ENCODE assay signal across 8 cellular contexts in the genomic region with DNA sequence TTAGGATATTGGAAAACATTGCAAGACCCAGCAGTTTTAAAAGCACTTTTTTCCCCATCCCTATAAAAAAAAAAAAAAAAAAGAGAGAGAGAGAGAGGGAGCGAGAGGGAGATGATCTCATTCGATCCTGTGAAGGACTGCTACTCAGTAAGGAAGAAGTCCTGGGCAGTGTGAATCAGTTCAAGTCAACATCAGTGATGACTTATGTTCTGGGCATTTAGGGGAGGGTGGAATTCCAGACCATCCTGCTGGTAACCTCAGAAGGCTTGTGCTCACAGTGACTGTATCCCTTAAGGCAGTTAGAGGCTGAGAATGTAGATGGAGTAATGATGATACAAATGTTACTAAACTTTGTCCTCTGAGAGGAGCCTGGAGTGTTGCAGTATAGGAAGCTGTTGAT.
DNase-seq lines count a peak whose midpoint lies in the region; ATAC-seq and TF ChIP-seq lines count a peak whose summit lies in the region.

No MANE protein-coding gene starts in this region.

- H3K4me3 ChIP-seq in CD8-positive, alpha-beta T cell (ENCODE audit: low read depth, low read length), result no peak overlapping the region

- DNase-seq in A172 (ENCODE audit: low spot score), result peak; percentile 100
- DNase-seq in HFFc6, result peak; percentile 100
- peak; percentile 97 for DNase-seq in amniotic stem cell (lab: John Stamatoyannopoulos, UW)
- peak; percentile 17 for DNase-seq in iPS-NIHi7 (ENCODE audit: extremely low spot score)
- DNase-seq in germinal center (ENCODE audit: low spot score), result no peak
- DNase-seq in NCI-H1092 treated with DMSO at 0.1 percent for 48 hours (lab: John Stamatoyannopoulos, UW), result no peak
- no peak for DNase-seq in CD8-positive, alpha-beta T cell
- DNase-seq in endothelial cell (ENCODE audit: low spot score), result no peak

- peaks cover 8% of the 10 kb centered on the region for H3K36me3 Mint-ChIP-seq in HFFc6 (ENCODE audit: low read depth)
- no peaks in the 10 kb centered on the region for H3K36me3 Mint-ChIP-seq in CD8-positive, alpha-beta T cell
- H3K36me3 Mint-ChIP-seq in endothelial cell (ENCODE audit: low read depth, unreplicated experiment), result no peaks in the 10 kb centered on the region

- H3K36me3 ChIP-seq in CD8-positive, alpha-beta T cell (ENCODE audit: insufficient read depth, low read length), result no peaks in the 10 kb centered on the region

- H3K9me3 Mint-ChIP-seq in HFFc6, result no peaks in the 10 kb centered on the region
- no peaks in the 10 kb centered on the region for H3K9me3 Mint-ChIP-seq in CD8-positive, alpha-beta T cell
- H3K9me3 Mint-ChIP-seq in endothelial cell (ENCODE audit: unreplicated experiment), result no peaks in the 10 kb centered on the region

- peak overlapping the region; percentile 68 for H3K27ac Mint-ChIP-seq in HFFc6
- no peak overlapping the region for H3K27ac Mint-ChIP-seq in CD8-positive, alpha-beta T cell
- no peak overlapping the region for H3K27ac Mint-ChIP-seq in endothelial cell (ENCODE audit: unreplicated experiment)

- no peaks in the 10 kb centered on the region for H3K27me3 ChIP-seq in CD8-positive, alpha-beta T cell (ENCODE audit: insufficient read depth, low read length)

- intact Hi-C loops in CD8-positive, alpha-beta T cell (cut with DNase I, micrococcal nuclease), result no loop called here

- ATAC-seq in CD8-positive, alpha-beta T cell, result no peak

- H3K9me3 ChIP-seq in CD8-positive, alpha-beta T cell (ENCODE audit: low read length), result no peaks in the 10 kb centered on the region

- TF ChIP-seq CTCF in HFFc6 (IDR thresholded peaks at IDR 0.05) (no peak), endothelial cell (IDR thresholded peaks at IDR 0.05; ENCODE audit: unreplicated experiment) (no peak)
- TF ChIP-seq CTCF in CD8-positive, alpha-beta T cell (IDR thresholded peaks at IDR 0.05), result no peak

- POLR2A ChIA-PET in CD8-positive, alpha-beta T cell (lab: Charles Lee), result no interaction called here

- H3K4me1 Mint-ChIP-seq in HFFc6 (ENCODE audit: low read depth), result peaks cover 80% of the 10 kb centered on the region
- no peaks in the 10 kb centered on the region for H3K4me1 Mint-ChIP-seq in CD8-positive, alpha-beta T cell (ENCODE audit: low read depth)
- H3K4me1 Mint-ChIP-seq in endothelial cell (ENCODE audit: unreplicated experiment), result no peaks in the 10 kb centered on the region

- H3K4me1 ChIP-seq in CD8-positive, alpha-beta T cell (ENCODE audit: insufficient read depth, low read length), result no peaks in the 10 kb centered on the region

- CTCF ChIA-PET in CD8-positive, alpha-beta T cell (lab: Charles Lee), result no interaction called here

- H3K4me3 Mint-ChIP-seq in HFFc6 (peak overlapping the region; percentile 29; the same call in 1 of the 2 replicates), endothelial cell (ENCODE audit: unreplicated experiment) (no peak overlapping the region)
- H3K4me3 Mint-ChIP-seq in CD8-positive, alpha-beta T cell, result no peak overlapping the region

- peaks cover 2% of the 10 kb centered on the region for H3K27me3 Mint-ChIP-seq in HFFc6 (ENCODE audit: insufficient read depth)
- peaks cover 3% of the 10 kb centered on the region for H3K27me3 Mint-ChIP-seq in CD8-positive, alpha-beta T cell (ENCODE audit: low read depth)
- peaks cover 1% of the 10 kb centered on the region for H3K27me3 Mint-ChIP-seq in endothelial cell (ENCODE audit: unreplicated experiment)

- H3K27ac ChIP-seq in CD8-positive, alpha-beta T cell (ENCODE audit: low read depth, low read length), result no peak overlapping the region

Comparison
In these comparisons a context has a peak if more than half of its experiments do, and no peak if none do; other contexts are left out.
1. DNase-seq: peak in A172 (single experiment), HFFc6 (single experiment), amniotic stem cell (single experiment) and iPS-NIHi7 (single experiment); none in germinal center (single experiment), NCI-H1092 treated with DMSO at 0.1 percent for 48 hours (single experiment), CD8-positive, alpha-beta T cell (0 of 7) and endothelial cell (single experiment).